ENCODE assay signal across 18 cellular contexts in the genomic region with DNA sequence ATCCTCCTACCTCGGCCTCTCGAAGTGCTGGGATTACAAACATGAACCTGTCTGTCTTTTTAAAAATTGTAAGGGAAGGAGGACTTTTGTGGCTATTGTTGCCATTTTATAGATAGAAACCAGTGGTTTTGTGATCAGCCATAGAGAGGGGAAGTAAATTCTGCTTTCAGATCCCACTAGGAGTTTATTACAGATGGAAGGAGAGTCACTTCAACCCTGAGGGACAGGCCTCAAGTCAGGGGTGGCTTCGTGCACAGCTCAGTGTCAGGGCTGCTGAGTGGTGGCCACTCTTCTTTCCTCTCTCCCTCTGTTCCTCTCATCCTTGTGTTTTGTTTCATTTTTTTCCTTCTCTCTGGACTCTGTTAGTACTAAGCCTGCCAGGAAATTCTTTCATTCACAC.
A peak's percentile ranks its signal among the peaks of the same experiment; 100 is the strongest.
DNase-seq lines count a peak whose midpoint lies in the region; ATAC-seq and TF ChIP-seq lines count a peak whose summit lies in the region.
"Had no signal": no experiment of that assay in that cellular context is flagged by ENCODE, and none has a peak within 500 bp of the region (broad histone marks: within the 10 kb centered on the region; RNA-seq: fewer than 3 reads in every experiment).

No MANE protein-coding gene starts in this region.

- no peaks in the 10 kb centered on the region for H3K27me3 ChIP-seq in CD8-positive, alpha-beta T cell (ENCODE audit: insufficient read depth, low read length)
- no peaks in the 10 kb centered on the region for H3K27me3 ChIP-seq in OCI-LY3 (ENCODE audit: low read depth, low read length)
- H3K27me3 ChIP-seq: SJSA1 had no signal

- POLR2A ChIA-PET in activated CD4-positive, alpha-beta T cell treated with anti-CD3 and anti-CD28 coated beads, Interleukin-2, amount 10 ng/mL, durations not matched to agents 7 days and 5 days (lab: Charles Lee), result interaction anchor here (0.6 kb wide), 1 partner anchor 159 kb away, joined by 4 read pairs; no protein-coding TSS in a partner anchor
- POLR2A ChIA-PET in CD8-positive, alpha-beta T cell (lab: Charles Lee), result no interaction called here

- H3K27ac ChIP-seq in CD8-positive, alpha-beta T cell (ENCODE audit: low read depth, low read length), result no peak overlapping the region
- H3K27ac ChIP-seq in OCI-LY3 (ENCODE audit: low read length), result no peak overlapping the region
- H3K27ac ChIP-seq: A549, C4-2B, SJSA1 had no signal

- no peak overlapping the region for H2AFZ ChIP-seq in OCI-LY3 (ENCODE audit: low read depth, low read length)

- H4K20me1 ChIP-seq in OCI-LY3 (ENCODE audit: insufficient read depth, low read length), result no peaks in the 10 kb centered on the region

- no peaks in the 10 kb centered on the region for H3K9me3 ChIP-seq in CD8-positive, alpha-beta T cell (ENCODE audit: low read length)
- no peaks in the 10 kb centered on the region for H3K9me3 ChIP-seq in OCI-LY3 (ENCODE audit: insufficient read depth, low read length)
- H3K9me3 ChIP-seq: A549, SJSA1 had no signal

- peak overlapping the region; percentile 54 for H3K27ac Mint-ChIP-seq in activated CD4-positive, alpha-beta T cell treated with anti-CD3 and anti-CD28 coated beads, Interleukin-2, amount 10 ng/mL, durations not matched to agents 7 days and 5 days
- peak overlapping the region; percentile 68 for H3K27ac Mint-ChIP-seq in CD8-positive, alpha-beta T cell
- H3K27ac Mint-ChIP-seq in nephron progenitor cell, result peak overlapping the region; percentile 86

- peaks cover 55% of the 10 kb centered on the region for H3K36me3 Mint-ChIP-seq in activated CD4-positive, alpha-beta T cell treated with anti-CD3 and anti-CD28 coated beads, Interleukin-2, amount 10 ng/mL, durations not matched to agents 7 days and 5 days (ENCODE audit: low read depth)
- H3K36me3 Mint-ChIP-seq in CD8-positive, alpha-beta T cell, result peaks cover 70% of the 10 kb centered on the region
- H3K36me3 Mint-ChIP-seq in nephron progenitor cell (ENCODE audit: low read depth), result peaks cover 35% of the 10 kb centered on the region

- no peak for ATAC-seq in CD8-positive, alpha-beta T cell
- ATAC-seq: A549 had no signal

- no peak for DNase-seq in activated CD4-positive, alpha-beta T cell treated with anti-CD3 and anti-CD28 coated beads, Interleukin-2, amount 10 ng/mL, durations not matched to agents 7 days and 5 days
- no peak for DNase-seq in activated CD4-positive, alpha-beta T cell treated with anti-CD3 and anti-CD28 coated beads, Interleukin-2, amount 50 U/mL, for 48 hours
- DNase-seq in CD8-positive, alpha-beta T cell, result no peak
- DNase-seq in nephron progenitor cell (no peak), occipital lobe (lab: John Stamatoyannopoulos, UW) (no peak), NCI-H748 treated with DMSO at 0.1 percent for 48 hours (lab: John Stamatoyannopoulos, UW) (no peak)
- DNase-seq in NK-92 treated with Interleukin-12 subunit alpha and Interleukin-12 subunit beta, amount 100 ng/mL, for 24 hours (lab: John Stamatoyannopoulos, UW), result no peak
- DNase-seq: DND-41, GDM1, NCI-H1092, NCI-H1694, NCI-H2107, NCI-H226, RPMI8226 had no signal

- H3K36me3 ChIP-seq in CD8-positive, alpha-beta T cell (ENCODE audit: insufficient read depth, low read length), result no peaks in the 10 kb centered on the region
- peaks cover 8% of the 10 kb centered on the region for H3K36me3 ChIP-seq in OCI-LY3 (replicated peaks; ENCODE audit: low read depth, low read length)

- intact Hi-C loops in CD8-positive, alpha-beta T cell (cut with DNase I, micrococcal nuclease), result loop anchor here in 1 of 2 experiments (5.0 kb wide), 1 partner anchor 35 kb away; no protein-coding TSS in a partner anchor

- H3K4me3 ChIP-seq in CD8-positive, alpha-beta T cell (ENCODE audit: low read depth, low read length), result no peak overlapping the region
- no peak overlapping the region for H3K4me3 ChIP-seq in OCI-LY3 (ENCODE audit: low read length)
- H3K4me3 ChIP-seq: A549, SJSA1 had no signal

- no peak for TF ChIP-seq CTCF in CD8-positive, alpha-beta T cell (IDR thresholded peaks at IDR 0.05)
- TF ChIP-seq CTCF in OCI-LY3 (IDR thresholded peaks at IDR 0.05; ENCODE audit: low read depth, low read length), result no peak
- no peak for TF ChIP-seq CTCF in nephron progenitor cell (IDR thresholded peaks at IDR 0.05)

- no peaks in the 10 kb centered on the region for H3K79me2 ChIP-seq in OCI-LY3 (ENCODE audit: low read length)

- H3K9me3 Mint-ChIP-seq in activated CD4-positive, alpha-beta T cell treated with anti-CD3 and anti-CD28 coated beads, Interleukin-2, amount 10 ng/mL, durations not matched to agents 7 days and 5 days, result no peaks in the 10 kb centered on the region
- H3K9me3 Mint-ChIP-seq in CD8-positive, alpha-beta T cell, result no peaks in the 10 kb centered on the region
- peaks cover 7% of the 10 kb centered on the region for H3K9me3 Mint-ChIP-seq in nephron progenitor cell

- no peaks in the 10 kb centered on the region for H3K4me1 ChIP-seq in CD8-positive, alpha-beta T cell (ENCODE audit: insufficient read depth, low read length)
- H3K4me1 ChIP-seq in OCI-LY3 (ENCODE audit: low read length), result peaks cover 14% of the 10 kb centered on the region
- H3K4me1 ChIP-seq: A549 had no signal

- H3K27me3 Mint-ChIP-seq in activated CD4-positive, alpha-beta T cell treated with anti-CD3 and anti-CD28 coated beads, Interleukin-2, amount 10 ng/mL, durations not matched to agents 7 days and 5 days, result no peaks in the 10 kb centered on the region
- no peaks in the 10 kb centered on the region for H3K27me3 Mint-ChIP-seq in CD8-positive, alpha-beta T cell (ENCODE audit: low read depth)
- peaks cover under 1% of the 10 kb centered on the region for H3K27me3 Mint-ChIP-seq in nephron progenitor cell (ENCODE audit: low read depth, poor library complexity)

- peak overlapping the region; percentile 9 for H3K4me2 ChIP-seq in OCI-LY3 (ENCODE audit: low read length)
- H3K4me2 ChIP-seq: A549 had no signal

- H3K9ac ChIP-seq in OCI-LY3 (ENCODE audit: low read length), result no peak overlapping the region

- peaks cover 4% of the 10 kb centered on the region for H3K4me1 Mint-ChIP-seq in activated CD4-positive, alpha-beta T cell treated with anti-CD3 and anti-CD28 coated beads, Interleukin-2, amount 10 ng/mL, durations not matched to agents 7 days and 5 days
- H3K4me1 Mint-ChIP-seq in CD8-positive, alpha-beta T cell (ENCODE audit: low read depth), result peaks cover 3% of the 10 kb centered on the region
- H3K4me1 Mint-ChIP-seq in nephron progenitor cell, result no peaks in the 10 kb centered on the region

- CTCF ChIA-PET in activated CD4-positive, alpha-beta T cell treated with anti-CD3 and anti-CD28 coated beads, Interleukin-2, amount 10 ng/mL, durations not matched to agents 7 days and 5 days (lab: Charles Lee), result interaction anchor here (0.5 to 1.4 kb wide), 2 partner anchors 20 to 269 kb away, joined by 3 read pairs; no protein-coding TSS in a partner anchor
- CTCF ChIA-PET in CD8-positive, alpha-beta T cell (lab: Charles Lee), result no interaction called here

- no peak overlapping the region for H3K4me3 Mint-ChIP-seq in activated CD4-positive, alpha-beta T cell treated with anti-CD3 and anti-CD28 coated beads, Interleukin-2, amount 10 ng/mL, durations not matched to agents 7 days and 5 days
- no peak overlapping the region for H3K4me3 Mint-ChIP-seq in CD8-positive, alpha-beta T cell
- no peak overlapping the region for H3K4me3 Mint-ChIP-seq in nephron progenitor cell
